In genomic region chr2:241750076-241750840, GRCh38 we compare ENCODE assay signal across 1 cellular context.
TF ChIP-seq lines count a peak whose summit lies in the region.

No MANE protein-coding gene starts in this region.

TF ChIP-seq in endothelial cell of umbilical vein, 7 proteins besides CTCF, POLR2A, EP300 and RAD21:
- no peak for TF ChIP-seq EZH2 (IDR thresholded peaks at IDR 0.05; ENCODE audit: borderline replicate concordance, low read depth, low read length, severe bottlenecking)
- TF ChIP-seq GATA2 (IDR thresholded peaks at IDR 0.05; ENCODE audit: insufficient read depth, insufficient read length, low read depth, low read length), result no peak
- TF ChIP-seq FOS (IDR thresholded peaks at IDR 0.05; ENCODE audit: borderline replicate concordance, insufficient read depth, low read length), result no peak
- no peak for TF ChIP-seq MYC (IDR thresholded peaks at IDR 0.05; ENCODE audit: low read depth, low read length)
- no peak for TF ChIP-seq POLR2AphosphoS5 (IDR thresholded peaks at IDR 0.05; ENCODE audit: insufficient read depth, low read depth, low read length)
- TF ChIP-seq MAX (IDR thresholded peaks at IDR 0.05; ENCODE audit: insufficient read depth, insufficient read length), result no peak
- no peak for TF ChIP-seq JUN (IDR thresholded peaks at IDR 0.05; ENCODE audit: borderline replicate concordance, insufficient read depth, insufficient read length, low read depth)
